29 cellular contexts compared by ENCODE assay signal in genomic region chr14:61956517-61956916, GRCh38.
"Had no signal": no experiment of that assay in that cellular context is flagged by ENCODE, and none has a peak within 500 bp of the region (broad histone marks: within the 10 kb centered on the region; RNA-seq: fewer than 3 reads in every experiment).

No MANE protein-coding gene starts in this region.

- H3K9ac ChIP-seq: neural progenitor cell, parathyroid adenoma had no signal

- H3K4me2 ChIP-seq: neural progenitor cell had no signal

- H3K9me3 ChIP-seq: ovary, testis, upper lobe of right lung, uterus had no signal

- ATAC-seq: natural killer cell; psoas muscle; right cardiac atrium; right lobe of liver; stimulated activated memory B cell treated with anti-CD40 and anti-IgM and Interleukin-4, amounts not matched to agents 10 μg/mL and 1 μg/mL and 100 μg/mL, for 72 hours; stimulated activated naive CD8-positive, alpha-beta T cell treated with anti-CD3 and anti-CD28 coated beads, Interleukin-15, amount 100 ng/mL, for 72 hours; stimulated activated naive CD8-positive, alpha-beta T cell treated with anti-CD3 and anti-CD28 coated beads, Interleukin-15, Interleukin-2, amounts not matched to agents 100 U/mL and 50 U/mL, for 24 hours; upper lobe of right lung had no signal

- H3K27ac Mint-ChIP-seq: natural killer cell; nephron; neural progenitor cell; progenitor cell of endocrine pancreas; stimulated activated memory B cell treated with anti-CD40 and anti-IgM and Interleukin-4, amounts not matched to agents 10 μg/mL and 1 μg/mL and 100 μg/mL, for 72 hours; stimulated activated naive CD8-positive, alpha-beta T cell treated with anti-CD3 and anti-CD28 coated beads, Interleukin-15, amount 100 ng/mL, for 72 hours; type B pancreatic cell had no signal

- H3K4me3 ChIP-seq: neural progenitor cell, ovary, psoas muscle, right lobe of liver, sigmoid colon, suprapubic skin, testis, tibial artery, transverse colon, upper lobe of right lung, uterus had no signal

- FAIRE-seq: small intestine had no signal

- H3K36me3 Mint-ChIP-seq: neural progenitor cell; stimulated activated memory B cell treated with anti-CD40 and anti-IgM and Interleukin-4, amounts not matched to agents 10 μg/mL and 1 μg/mL and 100 μg/mL, for 72 hours; type B pancreatic cell had no signal

- H3K79me2 ChIP-seq: parathyroid adenoma had no signal

- H3K27me3 ChIP-seq: neural progenitor cell, ovary, right lobe of liver, sigmoid colon, suprapubic skin, testis, tibial artery, transverse colon, upper lobe of right lung, uterus had no signal

- DNase-seq: natural killer cell; occipital lobe; ovary; posterior cingulate gyrus; psoas muscle; right cardiac atrium; right lobe of liver; sigmoid colon; small intestine; stimulated activated CD4-positive, alpha-beta T cell treated with anti-CD3 and anti-CD28 coated beads, Interleukin-15, amount 100 ng/mL, for 24 hours; stimulated activated CD4-positive, alpha-beta T cell treated with anti-CD3 and anti-CD28 coated beads, Interleukin-2, amount 100 ng/mL, for 24 hours; stimulated activated CD4-positive, alpha-beta T cell treated with anti-CD3 and anti-CD28 coated beads, Interleukin-2, amount 100 ng/mL, for 48 hours; stimulated activated CD4-positive, alpha-beta T cell treated with anti-CD3 and anti-CD28 coated beads, Interleukin-4, amount 100 ng/mL, for 24 hours; stimulated activated naive CD4-positive, alpha-beta T cell; stimulated activated naive CD8-positive, alpha-beta T cell treated with anti-CD3 and anti-CD28 coated beads, Interleukin-15, amount 100 ng/mL, for 72 hours; stimulated activated naive CD8-positive, alpha-beta T cell treated with anti-CD3 and anti-CD28 coated beads, Interleukin-15, Interleukin-2, amounts not matched to agents 100 U/mL and 50 U/mL, for 24 hours; substantia nigra; testis; tibial artery; transverse colon; upper lobe of right lung; uterus had no signal

- H3K4me1 Mint-ChIP-seq: natural killer cell; nephron; stimulated activated memory B cell treated with anti-CD40 and anti-IgM and Interleukin-4, amounts not matched to agents 10 μg/mL and 1 μg/mL and 100 μg/mL, for 72 hours; stimulated activated naive CD8-positive, alpha-beta T cell treated with anti-CD3 and anti-CD28 coated beads, Interleukin-15, amount 100 ng/mL, for 72 hours had no signal

- H2AFZ ChIP-seq: neural progenitor cell, parathyroid adenoma had no signal

- H3K27ac ChIP-seq: neural progenitor cell, ovary, parathyroid adenoma, psoas muscle, right lobe of liver, sigmoid colon, suprapubic skin, testis, tibial artery, transverse colon, upper lobe of right lung, uterus had no signal

- H3K4me1 ChIP-seq: neural progenitor cell, parathyroid adenoma, psoas muscle, right lobe of liver, sigmoid colon, suprapubic skin, testis, tibial artery, transverse colon, upper lobe of right lung, uterus had no signal

- H3K36me3 ChIP-seq: neural progenitor cell, ovary, right lobe of liver, sigmoid colon, suprapubic skin, tibial artery, transverse colon, upper lobe of right lung, uterus had no signal

- H3K4me3 Mint-ChIP-seq: natural killer cell; nephron; neural progenitor cell; stimulated activated memory B cell treated with anti-CD40 and anti-IgM and Interleukin-4, amounts not matched to agents 10 μg/mL and 1 μg/mL and 100 μg/mL, for 72 hours; stimulated activated naive CD8-positive, alpha-beta T cell treated with anti-CD3 and anti-CD28 coated beads, Interleukin-15, amount 100 ng/mL, for 72 hours; type B pancreatic cell had no signal
